ENCODE assay signal across 8 cellular contexts in the genomic region with DNA sequence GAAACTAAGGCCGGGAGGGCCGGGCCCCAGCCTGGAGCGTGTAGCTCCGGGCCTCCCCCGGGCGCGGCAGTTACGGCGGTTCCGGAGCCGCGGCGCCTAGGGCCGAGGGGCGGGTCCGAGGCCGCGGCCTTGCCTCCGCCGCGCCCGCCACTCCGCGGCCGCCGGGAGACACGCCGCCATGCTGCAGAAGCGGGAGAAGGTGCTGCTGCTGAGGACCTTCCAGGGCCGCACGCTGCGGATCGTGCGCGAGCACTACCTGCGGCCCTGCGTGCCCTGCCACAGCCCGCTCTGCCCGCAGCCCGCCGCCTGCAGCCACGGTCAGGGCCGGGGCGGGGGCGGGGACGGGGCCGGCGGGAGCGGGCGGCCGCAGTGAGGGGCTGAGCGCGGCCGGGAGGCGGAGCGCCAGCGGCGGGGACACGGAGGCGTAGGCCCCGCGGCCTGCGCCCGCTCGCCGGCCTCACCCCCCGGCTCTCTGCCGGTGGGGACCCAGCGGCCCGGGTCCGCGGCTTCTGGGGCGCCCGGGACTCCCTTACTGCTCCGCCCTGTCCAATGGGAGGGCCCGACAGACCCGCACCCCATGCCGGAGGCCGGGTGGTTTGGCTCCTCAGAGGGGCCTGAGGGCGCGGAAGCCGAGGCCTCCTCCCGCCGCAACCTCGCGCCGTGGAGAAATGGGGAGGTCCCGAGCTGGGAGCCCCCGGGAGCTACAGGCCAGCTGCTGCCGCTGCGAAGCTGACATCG. TPM values are rescaled to one million over a fixed set of nuclear protein-coding genes. Genes with fewer than 3 reads are reported as not detected.
DNase-seq lines count a peak whose midpoint lies in the region; ATAC-seq lines count a peak whose summit lies in the region.

A gene (plus strand): TSS at position 150 of the 738 bp plus-strand sequence. CDS start 29 bp downstream, at position 179.

- H3K36me3 Mint-ChIP-seq in activated CD4-positive, alpha-beta memory T cell treated with anti-CD3 and anti-CD28 coated beads for 36 hours: peaks cover 9% of the 10 kb centered on the region

- ATAC-seq in HG02938 (IDR thresholded peaks at IDR 0.05; ENCODE audit: unreplicated experiment): peak; percentile 56

- H3K4me1 Mint-ChIP-seq in activated CD4-positive, alpha-beta memory T cell treated with anti-CD3 and anti-CD28 coated beads for 36 hours (ENCODE audit: low read depth): peaks cover 39% of the 10 kb centered on the region

- peak; percentile 54 to 62 for DNase-seq in NCI-H524 (lab: John Stamatoyannopoulos, UW)
- DNase-seq in NCI-H524 treated with DMSO at 0.1 percent for 48 hours (lab: John Stamatoyannopoulos, UW): no peak
- peak; percentile 26 for DNase-seq in NCI-H460 (ENCODE audit: extremely low read depth, low read depth)
- peak; percentile 68 for DNase-seq in activated CD4-positive, alpha-beta memory T cell treated with anti-CD3 and anti-CD28 coated beads for 36 hours
- DNase-seq in effector CD4-positive, alpha-beta T cell: peak; percentile 42
- peak; percentile 49 for DNase-seq in medulla oblongata (ENCODE audit: extremely low spot score)
- peak; percentile 27 for DNase-seq in stimulated activated CD8-positive, alpha-beta memory T cell treated with anti-CD3 and anti-CD28 coated beads, Interleukin-12 subunit alpha, Interleukin-12 subunit beta, amount 100 ng/mL, for 24 hours (ENCODE audit: extremely low read depth)

- H3K27ac Mint-ChIP-seq in activated CD4-positive, alpha-beta memory T cell treated with anti-CD3 and anti-CD28 coated beads for 36 hours: peak within 1 kb of the TSS; percentile 89

- CTCF ChIA-PET in activated CD4-positive, alpha-beta memory T cell treated with anti-CD3 and anti-CD28 coated beads for 36 hours (lab: Charles Lee): interaction anchor here (0.6 to 1.6 kb wide), 5 partner anchors 42 to 683 kb away, joined by 3 to 5 read pairs (median 3); a partner anchor contains a TSS

- POLR2A ChIA-PET in activated CD4-positive, alpha-beta memory T cell treated with anti-CD3 and anti-CD28 coated beads for 36 hours (lab: Charles Lee): interaction anchor here (0.8 to 1.7 kb wide), 10 partner anchors 63 to 989 kb away, joined by 3 to 7 read pairs (median 4); a partner anchor contains a TSS

- intact Hi-C loops in activated CD4-positive, alpha-beta memory T cell treated with anti-CD3 and anti-CD28 coated beads for 36 hours (cut with micrococcal nuclease): loop anchor here (2.0 to 10.0 kb wide), 4 partner anchors 64 to 679 kb away; a partner anchor contains a TSS

- no peaks in the 10 kb centered on the region for H3K27me3 Mint-ChIP-seq in activated CD4-positive, alpha-beta memory T cell treated with anti-CD3 and anti-CD28 coated beads for 36 hours

- H3K4me3 Mint-ChIP-seq in activated CD4-positive, alpha-beta memory T cell treated with anti-CD3 and anti-CD28 coated beads for 36 hours: peak within 1 kb of the TSS; percentile 84

- no peaks in the 10 kb centered on the region for H3K9me3 Mint-ChIP-seq in activated CD4-positive, alpha-beta memory T cell treated with anti-CD3 and anti-CD28 coated beads for 36 hours

RNA-seq across cellular contexts. Expression of the gene that starts here (rescaled TPM):
- 22.9 and 33.3 TPM in 2 replicates for total RNA-seq in NCI-H460 (2014; rRNA removed; shearing (Covaris generic))
- polyA plus RNA-seq in NCI-H460 (2014; cell fraction: nucleus; rRNA removed): 24.4 and 25.7 TPM in 2 replicates
- 10 to 100 TPM; 23.5 to 26.3 TPM for total RNA-seq in activated CD4-positive, alpha-beta memory T cell treated with anti-CD3 and anti-CD28 coated beads for 36 hours
